Comparison of ENCODE assay signal across 8 cellular contexts in genomic region chr11:64650923-64651523, GRCh38.
DNase-seq lines count a peak whose midpoint lies in the region; ATAC-seq and TF ChIP-seq lines count a peak whose summit lies in the region.

No MANE protein-coding gene starts in this region.

- no peaks in the 10 kb centered on the region for H3K9me2 ChIP-seq in HCT116 (ENCODE audit: insufficient read depth)

- no peaks in the 10 kb centered on the region for H4K20me1 ChIP-seq in HCT116 (ENCODE audit: insufficient read depth)

- no peaks in the 10 kb centered on the region for H3K36me3 Mint-ChIP-seq in WTC11
- H3K36me3 Mint-ChIP-seq in CD8-positive, alpha-beta memory T cell = no peaks in the 10 kb centered on the region

- peaks cover 0 to 4% of the 10 kb centered on the region in 2 experiments; a peak in 2 of 4 replicates for H3K4me1 ChIP-seq in HCT116 (ENCODE audit: control insufficient read depth in 1 of 2, insufficient read depth in 2 of 2, low read length in 2 of 2)
- peaks cover 0 to 11% (median 3%) of the 10 kb centered on the region in 4 donors for H3K4me1 ChIP-seq in right lobe of liver
- no peaks in the 10 kb centered on the region for H3K4me1 ChIP-seq in CD8-positive, alpha-beta memory T cell (ENCODE audit: insufficient read depth, low read length)

- no peak overlapping the region for H3K4me2 ChIP-seq in HCT116 (ENCODE audit: low read length)

- ATAC-seq in HCT116 (peak; percentile 37), WTC11 (peak; percentile 29), right lobe of liver (peak in 2 of 4 donors; percentile 19 to 27), HG03139 (IDR thresholded peaks at IDR 0.05; ENCODE audit: unreplicated experiment) (no peak)

- no peak overlapping the region for H3K9ac ChIP-seq in HCT116 (ENCODE audit: low read length)

- no peak overlapping the region for H3K27ac ChIP-seq in C4-2B
- no peak overlapping the region for H3K27ac ChIP-seq in HCT116 (ENCODE audit: low read depth, low read length)
- no peak overlapping the region for H3K27ac ChIP-seq in right lobe of liver
- no peak overlapping the region for H3K27ac ChIP-seq in CD8-positive, alpha-beta memory T cell (ENCODE audit: low read depth, low read length)

- no peaks in the 10 kb centered on the region for H3K79me2 ChIP-seq in HCT116 (ENCODE audit: insufficient read depth, low read length)

- no peak overlapping the region for H3K27ac Mint-ChIP-seq in WTC11
- peak overlapping the region in 1 of 8 donors; percentile 74 for H3K27ac Mint-ChIP-seq in CD8-positive, alpha-beta memory T cell

- 27% methylated on average over 8 of the region's 18 CpGs for WGBS in right lobe of liver (ENCODE audit: insufficient coverage, low coverage, low lambda C conversion rate, missing lambda C conversion rate)

- no peak overlapping the region for H3K4me3 Mint-ChIP-seq in WTC11
- H3K4me3 Mint-ChIP-seq in CD8-positive, alpha-beta memory T cell = no peak overlapping the region

- no peaks in the 10 kb centered on the region for H3K36me3 ChIP-seq in HCT116 (ENCODE audit: control insufficient read depth in 1 of 2, insufficient read depth in 2 of 2, low read length in 2 of 2)
- no peaks in the 10 kb centered on the region for H3K36me3 ChIP-seq in right lobe of liver
- no peaks in the 10 kb centered on the region for H3K36me3 ChIP-seq in CD8-positive, alpha-beta memory T cell (ENCODE audit: insufficient read depth, low read length)

- TF ChIP-seq POLR2A in HCT116 (IDR thresholded peaks at IDR 0.05; ENCODE audit: borderline replicate concordance, extremely low read depth, insufficient read depth, insufficient read length) (no peak), right lobe of liver (IDR thresholded peaks at IDR 0.05) (no peak)

- H3K27me3 Mint-ChIP-seq in WTC11 (ENCODE audit: low read depth) = peaks cover 26% of the 10 kb centered on the region
- H3K27me3 Mint-ChIP-seq in CD8-positive, alpha-beta memory T cell = peaks cover 14 to 21% of the 10 kb centered on the region in 2 donors

- no TSS peak for BruUV-seq in HCT116 (replicated peaks; lab: Mats Ljungman, UMichigan)

- H3K27me3 ChIP-seq in HCT116 (ENCODE audit: insufficient read depth, low read length) = no peaks in the 10 kb centered on the region
- H3K27me3 ChIP-seq in right lobe of liver = no peaks in the 10 kb centered on the region
- peaks cover 5% of the 10 kb centered on the region for H3K27me3 ChIP-seq in CD8-positive, alpha-beta memory T cell (ENCODE audit: insufficient read depth, low read length, poor library complexity, severe bottlenecking)

- DNase-seq in HCT116 (ENCODE audit: low read depth, low spot score) = peak; percentile 13
- DNase-seq in WTC11 (ENCODE audit: low spot score) = peak; percentile 59
- no peak for DNase-seq in right lobe of liver
- no peak for DNase-seq in CD8-positive, alpha-beta memory T cell
- DNase-seq in NCI-H526 treated with DMSO at 0.1 percent for 48 hours (lab: John Stamatoyannopoulos, UW) = no peak
- no peak for DNase-seq in amniotic stem cell (lab: John Stamatoyannopoulos, UW)

- H3K9me3 ChIP-seq in HCT116 (ENCODE audit: control insufficient read depth in 1 of 2, insufficient read depth in 1 of 2, low read depth in 1 of 2, low read length in 2 of 2) = no peaks in the 10 kb centered on the region
- no peaks in the 10 kb centered on the region for H3K9me3 ChIP-seq in right lobe of liver
- no peaks in the 10 kb centered on the region for H3K9me3 ChIP-seq in CD8-positive, alpha-beta memory T cell (ENCODE audit: low read length)

- H3K4me3 ChIP-seq in HCT116 (replicated peaks in 1 of 2; ENCODE audit: low read depth in 1 of 2, low read length in 2 of 2) (no peak overlapping the region), right lobe of liver (no peak overlapping the region)
- no peak overlapping the region for H3K4me3 ChIP-seq in CD8-positive, alpha-beta memory T cell (ENCODE audit: low read length)

- TF ChIP-seq CTCF in C4-2B (conservative IDR thresholded peaks at IDR 0.05) (peak; percentile 48), HCT116 (IDR thresholded peaks at IDR 0.05 in 2 of 3, conservative IDR thresholded peaks at IDR 0.05 in 1 of 3; ENCODE audit: borderline replicate concordance in 1 of 3, insufficient read depth in 1 of 3, low read depth in 2 of 3, low read length in 2 of 3) (peak; percentile 44 to 65 (median 63); a peak in 5 of 6 replicates), WTC11 (IDR thresholded peaks at IDR 0.05) (peak; percentile 61; the same call in 1 of the 2 replicates), right lobe of liver (IDR thresholded peaks at IDR 0.05) (peak; percentile 24 to 53 (median 38))

- no peaks in the 10 kb centered on the region for H3K9me3 Mint-ChIP-seq in WTC11
- H3K9me3 Mint-ChIP-seq in CD8-positive, alpha-beta memory T cell = no peaks in the 10 kb centered on the region

- peaks cover 9% of the 10 kb centered on the region for H3K4me1 Mint-ChIP-seq in WTC11
- peaks cover 0 to 4% (median 3%) of the 10 kb centered on the region in 3 donors for H3K4me1 Mint-ChIP-seq in CD8-positive, alpha-beta memory T cell

- CTCF ChIA-PET in HCT116 (lab: Charles Lee) = interaction anchor here (0.7 to 5.0 kb wide), 10 partner anchors 8 to 295 kb away, joined by 3 to 76 read pairs (median 5); no protein-coding TSS in a partner anchor
- CTCF ChIA-PET in WTC11 (lab: Charles Lee) = interaction anchor here (0.6 to 9.3 kb wide), 52 partner anchors 9 to 333 kb away, joined by 3 to 194 read pairs (median 6); partner anchors contain the start of genes NRXN2, PRDX5, PYGM and RASGRP2
- CTCF ChIA-PET in CD8-positive, alpha-beta memory T cell (lab: Charles Lee) = interaction anchor here (0.8 to 2.4 kb wide), 4 partner anchors 24 to 291 kb away, joined by 3 to 8 read pairs (median 4); no protein-coding TSS in a partner anchor

- POLR2A ChIA-PET in HCT116 (lab: Charles Lee) = interaction anchor here (0.9 to 1.2 kb wide), 2 partner anchors 9 to 333 kb away, joined by 3 to 4 read pairs; partner anchors contain the start of gene PRDX5
- POLR2A ChIA-PET in WTC11 (lab: Charles Lee) = interaction anchor here (0.5 to 0.8 kb wide), 2 partner anchors 38 to 52 kb away, joined by 3 to 4 read pairs; no protein-coding TSS in a partner anchor
- POLR2A ChIA-PET in CD8-positive, alpha-beta memory T cell (lab: Charles Lee) = no interaction called here

- TF ChIP-seq RAD21 in HCT116 (IDR thresholded peaks at IDR 0.05; ENCODE audit: low read depth) = peak; percentile 61

- intact Hi-C loops in HCT116 (cut with micrococcal nuclease) = loop anchor here (5.0 kb wide), 1 partner anchor 294 kb away; the partner anchor contains the start of gene RPS6KA4
- intact Hi-C loops in right lobe of liver (cut with DNase I) = loop anchor here in 1 of 2 donors (5.0 kb wide), 1 partner anchor 99 kb away; no protein-coding TSS in a partner anchor

- no peak overlapping the region for H2AFZ ChIP-seq in HCT116 (ENCODE audit: low read depth, low read length, poor library complexity, severe bottlenecking)

- RAD21 ChIA-PET in HCT116 (lab: Charles Lee; ENCODE audit: low non-redundant PET in 1 of 2, low total read pairs in 2 of 2, uncharacterized antibody in 2 of 2, unreplicated experiment in 2 of 2) = no interaction called here

TF ChIP-seq in HCT116, 20 proteins besides CTCF, POLR2A, EP300 and RAD21:
- TF ChIP-seq ATF3 (IDR thresholded peaks at IDR 0.05) (no peak), JUND (IDR thresholded peaks at IDR 0.05) (no peak)

TF ChIP-seq in WTC11, 78 proteins besides CTCF, POLR2A, EP300 and RAD21 (continues in another document):
- no peak for TF ChIP-seq JUN (CRISPR knock-in tag; IDR thresholded peaks at IDR 0.05)
- no peak for TF ChIP-seq ERG (CRISPR knock-in tag; IDR thresholded peaks at IDR 0.05)
- TF ChIP-seq NR1H2 (CRISPR knock-in tag; IDR thresholded peaks at IDR 0.05) = no peak
- no peak for TF ChIP-seq USF1 (CRISPR knock-in tag; IDR thresholded peaks at IDR 0.05)
- no peak for TF ChIP-seq E2F4 (CRISPR knock-in tag; IDR thresholded peaks at IDR 0.05; ENCODE audit: borderline replicate concordance, low read depth)
- TF ChIP-seq GTF2I (CRISPR knock-in tag; conservative IDR thresholded peaks at IDR 0.05) = no peak
- TF ChIP-seq PREB (CRISPR knock-in tag; IDR thresholded peaks at IDR 0.05; ENCODE audit: borderline replicate concordance) = no peak
- TF ChIP-seq ZNF232 (CRISPR knock-in tag; IDR thresholded peaks at IDR 0.05) = no peak
- TF ChIP-seq ETV6 (CRISPR knock-in tag; IDR thresholded peaks at IDR 0.05) = no peak

Comparison
In these comparisons a context has a peak if more than half of its experiments do, and no peak if none do; other contexts are left out.
1. DNase-seq: peak in HCT116 (single experiment) and WTC11 (single experiment); none in right lobe of liver (0 of 3), CD8-positive, alpha-beta memory T cell (0 of 5), NCI-H526 treated with DMSO at 0.1 percent for 48 hours (single experiment) and amniotic stem cell (single experiment).
2. Peak in every context shown above with its lines, with median percentiles within 50 percentile points of each other: CTCF ChIP-seq.